ENCODE assay signal across 8 cellular contexts in the genomic region with DNA sequence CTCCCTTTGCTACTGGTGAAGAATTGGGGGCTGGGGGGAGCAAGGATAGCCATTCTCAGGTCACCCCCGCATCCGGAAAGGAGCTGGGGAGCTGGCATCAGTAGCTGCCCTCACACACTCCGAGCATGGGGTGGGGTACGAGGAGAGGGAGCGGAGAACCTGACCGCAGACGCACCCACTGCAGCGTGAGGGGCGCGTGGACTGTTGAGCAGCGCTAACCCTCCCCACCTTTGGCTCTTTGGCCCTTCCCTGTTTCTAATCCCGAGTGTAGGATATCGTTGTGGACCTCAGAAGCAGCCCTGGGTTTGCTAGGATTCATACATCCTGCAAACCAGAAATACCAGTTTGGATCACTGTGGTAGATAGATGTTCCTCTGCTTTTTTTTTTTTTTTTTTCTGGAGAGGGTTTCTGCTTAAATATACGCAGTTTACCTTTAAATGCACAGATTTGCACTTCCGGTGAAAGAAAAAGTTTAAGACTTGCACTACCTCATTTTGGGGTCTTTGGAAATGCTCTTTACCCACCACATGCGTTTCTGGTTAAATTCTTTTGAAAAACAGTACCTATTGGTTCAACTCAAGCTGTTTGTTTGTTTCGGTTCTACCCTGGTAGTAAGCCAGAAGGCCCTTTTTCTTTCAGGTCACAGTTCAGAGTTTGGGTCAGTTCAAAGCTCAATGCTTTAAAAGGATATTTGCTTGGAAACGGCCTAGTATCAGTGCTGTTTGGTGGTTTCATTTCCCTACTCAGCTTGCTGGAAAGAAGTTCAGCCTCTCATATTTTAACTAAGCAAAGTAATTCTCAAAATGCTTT. TPM values are rescaled to one million over a fixed set of nuclear protein-coding genes. Genes with fewer than 3 reads are reported as not detected.
A peak's percentile ranks its signal among the peaks of the same experiment; 100 is the strongest.
DNase-seq lines count a peak whose midpoint lies in the region; ATAC-seq and TF ChIP-seq lines count a peak whose summit lies in the region.

No MANE protein-coding gene starts in this region.

- DNase-seq in GM12865 (ENCODE audit: low read depth) (peak; percentile 78), H7 (peak; percentile 43), LNCaP clone FGC (ENCODE audit: low read depth) (no peak), UCSD-AML1 (lab: John Stamatoyannopoulos, UW; ENCODE audit: unreplicated experiment) (peak; percentile 52), midbrain (lab: John Stamatoyannopoulos, UW) (peak; percentile 7), thoracic aorta (ENCODE audit: low spot score) (peak; percentile 14), cortex of kidney (lab: John Stamatoyannopoulos, UW) (no peak)

- H3K36me3 ChIP-seq in H7 (replicated peaks; ENCODE audit: control insufficient read depth, insufficient read depth, low read length) (no peaks in the 10 kb centered on the region), endocrine pancreas (ENCODE audit: control insufficient read depth, insufficient read depth, low read length) (no peaks in the 10 kb centered on the region), thoracic aorta (no peaks in the 10 kb centered on the region)

- peak overlapping the region; percentile 94 for H3K4me3 ChIP-seq in GM12865 (ENCODE audit: low read depth, low read length)
- H3K4me3 ChIP-seq in H7 (ENCODE audit: insufficient read depth, low read depth, low read length), result peak overlapping the region; percentile 98
- peak overlapping the region; percentile 90 for H3K4me3 ChIP-seq in LNCaP clone FGC (ENCODE audit: low read depth, low read length)
- peak overlapping the region; percentile 92 for H3K4me3 ChIP-seq in endocrine pancreas (ENCODE audit: control insufficient read depth, insufficient read depth, low read length)
- peak overlapping the region; percentile 87 for H3K4me3 ChIP-seq in thoracic aorta

- peak overlapping the region; percentile 91 to 93 for H3K27ac ChIP-seq in thoracic aorta

- peaks cover 19% of the 10 kb centered on the region for H3K4me1 ChIP-seq in endocrine pancreas (ENCODE audit: control insufficient read depth, insufficient read depth, low read length)
- H3K4me1 ChIP-seq in thoracic aorta (ENCODE audit: control insufficient read depth in 1 of 2, low read depth in 2 of 2), result peaks cover 20 to 39% of the 10 kb centered on the region in 2 donors

- TF ChIP-seq CTCF in GM12865 (IDR thresholded peaks at IDR 0.05; ENCODE audit: insufficient read depth, low read depth, low read length, missing control alignments) (no peak), LNCaP clone FGC (IDR thresholded peaks at IDR 0.05; ENCODE audit: control insufficient read depth, extremely low read depth, insufficient read depth) (no peak), thoracic aorta (IDR thresholded peaks at IDR 0.05) (no peak)

- H3K9ac ChIP-seq in endocrine pancreas (ENCODE audit: control insufficient read depth, insufficient read depth, low read length), result peak overlapping the region; percentile 93

- ATAC-seq in thoracic aorta (ENCODE audit: insufficient number of reproducible peaks, low FRiP score, low read depth), result peak; percentile 9

- H3K9me3 ChIP-seq in endocrine pancreas (ENCODE audit: control insufficient read depth, low read length), result no peaks in the 10 kb centered on the region
- no peaks in the 10 kb centered on the region for H3K9me3 ChIP-seq in thoracic aorta

- H3K27me3 ChIP-seq in H7 (ENCODE audit: control insufficient read depth, insufficient read depth, low read length) (no peaks in the 10 kb centered on the region), endocrine pancreas (ENCODE audit: control insufficient read depth, insufficient read depth, low read length) (no peaks in the 10 kb centered on the region), thoracic aorta (replicated peaks; ENCODE audit: insufficient read depth) (no peaks in the 10 kb centered on the region)

RNA-seq across cellular contexts. Expression of a gene that starts 0.8 kb away (rescaled TPM):
- 19.4 and 19.7 TPM in 2 replicates for total RNA-seq in H7 (2014; rRNA removed; shearing (Covaris generic))
- total RNA-seq in thoracic aorta, result 10 to 100 TPM; 19.6 to 37.5 TPM

RNA-seq across cellular contexts. Expression of a gene that starts 33.2 kb away (rescaled TPM):
- 6.9 and 7.8 TPM in 2 replicates for total RNA-seq in H7 (2014; rRNA removed; shearing (Covaris generic))
- under 1 TPM in 1 of 2 donors, not detected in 1; 0.21 TPM for total RNA-seq in thoracic aorta

Comparison
In these comparisons a context has a peak if more than half of its experiments do, and no peak if none do; other contexts are left out.
1. DNase-seq: peak in GM12865 (single experiment), H7 (single experiment), UCSD-AML1 (single experiment), midbrain (single experiment) and thoracic aorta (single experiment); none in LNCaP clone FGC (single experiment) and cortex of kidney (single experiment).
2. Peak in every context shown above with its lines, with median percentiles within 50 percentile points of each other: H3K4me3 ChIP-seq.